In the genomic region with DNA sequence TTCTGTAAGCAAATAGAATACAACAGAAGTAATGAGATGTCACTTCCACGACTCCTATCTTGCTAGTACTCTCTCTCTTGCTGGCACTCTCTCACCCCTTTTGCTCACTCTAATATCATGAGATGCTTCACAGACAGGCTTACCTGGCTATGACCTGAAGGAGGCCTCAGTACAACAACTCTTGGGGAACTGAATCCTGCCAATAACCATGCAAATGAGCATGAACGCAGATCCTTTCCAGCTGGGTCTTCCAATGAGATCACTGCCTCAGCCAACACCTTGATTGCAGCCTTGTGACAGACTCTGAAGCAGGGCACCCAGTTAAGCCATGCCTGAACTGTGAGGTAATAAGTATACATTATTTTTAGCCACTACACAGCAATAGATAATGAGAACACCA, we compare ENCODE assay signal across 18 cellular contexts. TPM values are rescaled to one million over a fixed set of nuclear protein-coding genes. Genes with fewer than 3 reads are reported as not detected.
A peak's percentile ranks its signal among the peaks of the same experiment; 100 is the strongest.
DNase-seq lines count a peak whose midpoint lies in the region; ATAC-seq, FAIRE-seq and TF ChIP-seq lines count a peak whose summit lies in the region.
"Had no signal": no experiment of that assay in that cellular context is flagged by ENCODE, and none has a peak within 500 bp of the region (broad histone marks: within the 10 kb centered on the region; RNA-seq: fewer than 3 reads in every experiment).

No MANE protein-coding gene starts in this region.

- H3K4me1 ChIP-seq in MM.1S (ENCODE audit: low read length), result no peaks in the 10 kb centered on the region
- no peaks in the 10 kb centered on the region for H3K4me1 ChIP-seq in GM12878 (ENCODE audit: control insufficient read depth, insufficient read depth, low read length)
- H3K4me1 ChIP-seq: BE2C, Caco-2 had no signal

- no peak for TF ChIP-seq RAD21 in GM12878 (IDR thresholded peaks at IDR 0.05; ENCODE audit: insufficient read depth, low read depth, low read length)

- in situ Hi-C loops in GM12878 (cut with MboI), result no loop called here

- no peak overlapping the region for H2AFZ ChIP-seq in MM.1S (ENCODE audit: low read length)
- no peak overlapping the region for H2AFZ ChIP-seq in GM12878 (ENCODE audit: control insufficient read depth, low read depth, low read length)

- H3K9me3 ChIP-seq in MM.1S (replicated peaks; ENCODE audit: insufficient read depth, low read length), result no peaks in the 10 kb centered on the region
- H3K9me3 ChIP-seq in GM12878 (replicated peaks; ENCODE audit: control insufficient read depth, insufficient read depth, low read length), result no peaks in the 10 kb centered on the region
- H3K9me3 ChIP-seq: BE2C, Caco-2 had no signal

- TF ChIP-seq POLR2A in GM12878 (IDR thresholded peaks at IDR 0.05; ENCODE audit: low read depth, low read length), result no peak

- BruUV-seq in GM12878 (replicated peaks; lab: Mats Ljungman, UMichigan), result no TSS peak

- H3K27ac ChIP-seq in MM.1S (ENCODE audit: low read length) (no peak overlapping the region), GM12878 (ENCODE audit: control insufficient read depth, insufficient read depth) (no peak overlapping the region)
- H3K27ac ChIP-seq: HL-60, KMS-11 had no signal

- peak; percentile 35 for FAIRE-seq in GM12878 (lab: Jason Lieb, UNC)

- no peak for TF ChIP-seq EP300 in GM12878 (IDR thresholded peaks at IDR 0.05; ENCODE audit: borderline replicate concordance in 1 of 2, control insufficient read depth in 1 of 2, low read depth in 2 of 2, low read length in 2 of 2)

- no peaks in the 10 kb centered on the region for H3K9me2 ChIP-seq in MM.1S (replicated peaks; ENCODE audit: insufficient read depth, low read length)

- ATAC-seq in GM12878 (peak; percentile 41), HG03460 (IDR thresholded peaks at IDR 0.05; ENCODE audit: unreplicated experiment) (no peak)

- no peaks in the 10 kb centered on the region for H3F3A ChIP-seq in MM.1S (ENCODE audit: insufficient read depth, low read length)

- CTCF ChIA-PET in GM12878 (lab: Yijun Ruan, JAX), result interaction anchor here (0.8 kb wide), 1 partner anchor 17 kb away, joined by 3 read pairs; no protein-coding TSS in a partner anchor

- intact Hi-C loops in GM12878 (cut with micrococcal nuclease; ENCODE audit: unreplicated experiment), result no loop called here

- H3K9ac ChIP-seq in MM.1S (ENCODE audit: low read length), result no peak overlapping the region
- H3K9ac ChIP-seq in GM12878 (ENCODE audit: control insufficient read depth, insufficient read depth, low read length), result no peak overlapping the region
- H3K9ac ChIP-seq: KMS-11 had no signal

- POLR2A ChIA-PET in GM12878 (lab: Charles Lee), result no interaction called here

- WGBS in GM12878 (ENCODE audit: insufficient coverage, insufficient replicate concordance, low lambda C conversion rate, missing lambda C conversion rate), result 0% methylated on average over 2 of the region's 2 CpGs

- TF ChIP-seq CTCF in GM12865 (IDR thresholded peaks at IDR 0.05; ENCODE audit: insufficient read depth, low read depth, low read length, missing control alignments), result no peak
- peak; percentile 18 for TF ChIP-seq CTCF in MM.1S (IDR thresholded peaks at IDR 0.05; ENCODE audit: low read length)
- TF ChIP-seq CTCF in GM12878 (IDR thresholded peaks at IDR 0.05 in 2 of 3, conservative IDR thresholded peaks at IDR 0.05 in 1 of 3; ENCODE audit: control insufficient read depth in 2 of 3, extremely low read depth in 1 of 3, insufficient read depth in 1 of 3, low read depth in 3 of 3, low read length in 3 of 3), result no peak

- H3K36me3 ChIP-seq in MM.1S (replicated peaks; ENCODE audit: insufficient read depth, low read length) (no peaks in the 10 kb centered on the region), GM12878 (ENCODE audit: control insufficient read depth in 2 of 2, insufficient read depth in 2 of 2, low read length in 1 of 2) (no peaks in the 10 kb centered on the region)
- H3K36me3 ChIP-seq: BE2C had no signal

- SMC1A ChIA-PET in GM12878 (lab: Charles Lee; ENCODE audit: uncharacterized antibody, unreplicated experiment), result no interaction called here

- H3K4me3 ChIP-seq in GM12865 (ENCODE audit: low read depth, low read length) (no peak overlapping the region), MM.1S (ENCODE audit: low read length) (no peak overlapping the region), GM12878 (no peak overlapping the region)

- RAD21 ChIA-PET in GM12878 (lab: Charles Lee; ENCODE audit: unreplicated experiment), result interaction anchor here (0.8 to 1.3 kb wide), 2 partner anchors 102 to 218 kb away, joined by 3 to 4 read pairs; no protein-coding TSS in a partner anchor

- peak; percentile 16 for DNase-seq in GM12865 (ENCODE audit: low read depth)
- DNase-seq in MM.1S, result peak; percentile 30
- no peak for DNase-seq in GM12878 (ENCODE audit: low read depth, low spot score)
- peak; percentile 27 for DNase-seq in iPS-NIHi11 (ENCODE audit: low spot score)
- no peak for DNase-seq in ecto neural progenitor cell (ENCODE audit: low spot score)
- DNase-seq in NOMO-1 treated with DMSO at 0.1 percent for 48 hours (lab: John Stamatoyannopoulos, UW; ENCODE audit: unreplicated experiment), result no peak
- no peak for DNase-seq in SHP77 (lab: John Stamatoyannopoulos, UW)
- DNase-seq: BE2C; Caco-2; CD4-positive, CD25-positive, alpha-beta regulatory T cell; GDM1; NCI-H1436 treated with DMSO at 0.1 percent for 48 hours; NCI-H2029 treated with DMSO at 0.1 percent for 48 hours; NCI-H510A; NCI-H82 had no signal

- H3K27me3 ChIP-seq in MM.1S (replicated peaks; ENCODE audit: insufficient read depth, low read length) (no peaks in the 10 kb centered on the region; the same call in 1 of the 2 replicates), GM12878 (replicated peaks in 1 of 2; ENCODE audit: control insufficient read depth in 2 of 2, insufficient read depth in 2 of 2, low read length in 1 of 2) (no peaks in the 10 kb centered on the region; a peak in 1 of 4 replicates)

- no peaks in the 10 kb centered on the region for H3K79me2 ChIP-seq in MM.1S (ENCODE audit: low read length)
- no peaks in the 10 kb centered on the region for H3K79me2 ChIP-seq in GM12878 (ENCODE audit: control insufficient read depth, insufficient read depth, low read length)

- H4K20me1 ChIP-seq in MM.1S (ENCODE audit: insufficient read depth, low read length), result no peaks in the 10 kb centered on the region
- H4K20me1 ChIP-seq in GM12878 (ENCODE audit: control insufficient read depth, insufficient read depth), result no peaks in the 10 kb centered on the region

- no peak overlapping the region for H3K4me2 ChIP-seq in MM.1S (ENCODE audit: low read depth, low read length)
- no peak overlapping the region for H3K4me2 ChIP-seq in GM12878 (ENCODE audit: control insufficient read depth, insufficient read depth)
- H3K4me2 ChIP-seq: KMS-11 had no signal

TF ChIP-seq in GM12878, 131 proteins besides CTCF, POLR2A, EP300 and RAD21:
- TF ChIP-seq RB1 (IDR thresholded peaks at IDR 0.05; ENCODE audit: borderline replicate concordance), result no peak
- TF ChIP-seq NFIC (IDR thresholded peaks at IDR 0.05; ENCODE audit: low read depth, low read length), result no peak
- TF ChIP-seq RFX5 (IDR thresholded peaks at IDR 0.05; ENCODE audit: low read depth, low read length), result no peak
- TF ChIP-seq SRF (IDR thresholded peaks at IDR 0.05; ENCODE audit: low read depth in 2 of 2, low read length in 2 of 2), result no peak
- no peak for TF ChIP-seq BMI1 (IDR thresholded peaks at IDR 0.05; ENCODE audit: borderline replicate concordance)
- TF ChIP-seq ZZZ3 (IDR thresholded peaks at IDR 0.05; ENCODE audit: control insufficient read depth, insufficient read length, low read depth), result no peak
- TF ChIP-seq ESRRA (IDR thresholded peaks at IDR 0.05; ENCODE audit: low read length), result no peak

RNA-seq across cellular contexts. Expression of a gene that starts 53.1 kb away (rescaled TPM):
- 255 and 274 TPM in 2 replicates for total RNA-seq in GM12878 (2013; cell fraction: nucleolus; rRNA removed)
- total RNA-seq in GM12878 (2014; rRNA removed), result 177 and 189 TPM in 2 replicates
- 174 and 179 TPM in 2 replicates for total RNA-seq in GM12878 (2014; rRNA removed; fragmentation: Illumina TruSeq; extraction: Trizol)
- total RNA-seq in GM12878 (2021), result 283 and 292 TPM in 2 replicates
- polyA plus RNA-seq in GM12878 (2011; ENCODE audit: low read depth), result 115 TPM
- polyA plus RNA-seq in GM12878 (2011; rRNA removed), result 369 and 413 TPM in 2 replicates
- 278 and 279 TPM in 2 replicates for polyA plus RNA-seq in GM12878 (2011; cell fraction: cytosol; rRNA removed)
- polyA plus RNA-seq in GM12878 (2011; cell fraction: nucleus; rRNA removed), result 453 and 565 TPM in 2 replicates
- polyA plus RNA-seq in GM12878 (2012), result 132 and 134 TPM in 2 replicates
- 213 and 235 TPM in 2 replicates for polyA plus RNA-seq in GM12878 (2014; fragmentation: Illumina TruSeq; extraction: Trizol)
- 100 to 1,000 TPM in 1 of 2 experiments, 10 to 100 TPM in 1; 55.5 to 105 TPM for polyA plus RNA-seq in GM12878 (2014; fragmentation: Nextera tagmentation; extraction: Ambion mirVana)
- 172 and 180 TPM in 2 replicates for polyA plus RNA-seq in GM12878 (2014; rRNA removed)
- polyA plus RNA-seq in GM12878 (2016; fragmentation: Nextera tagmentation; extraction: Ambion mirVana), result 100 to 1,000 TPM; 160 to 169 TPM
- polyA minus RNA-seq in GM12878 (2011; rRNA and poly(A)+ RNA removed), result 717 and 718 TPM in 2 replicates
- polyA minus RNA-seq in GM12878 (2011; cell fraction: cytosol; rRNA and poly(A)+ RNA removed), result 130 and 154 TPM in 2 replicates
- polyA minus RNA-seq in GM12878 (2011; cell fraction: nucleus; rRNA and poly(A)+ RNA removed), result 221 and 272 TPM in 2 replicates

Comparison
In these comparisons a context has a peak if more than half of its experiments do, and no peak if none do; other contexts are left out.
1. DNase-seq: peak in GM12865 (single experiment), MM.1S (single experiment) and iPS-NIHi11 (single experiment); none in GM12878 (single experiment), ecto neural progenitor cell (single experiment), NOMO-1 treated with DMSO at 0.1 percent for 48 hours (single experiment) and SHP77 (0 of 2).